12 cellular contexts compared by ENCODE assay signal in the genomic region with DNA sequence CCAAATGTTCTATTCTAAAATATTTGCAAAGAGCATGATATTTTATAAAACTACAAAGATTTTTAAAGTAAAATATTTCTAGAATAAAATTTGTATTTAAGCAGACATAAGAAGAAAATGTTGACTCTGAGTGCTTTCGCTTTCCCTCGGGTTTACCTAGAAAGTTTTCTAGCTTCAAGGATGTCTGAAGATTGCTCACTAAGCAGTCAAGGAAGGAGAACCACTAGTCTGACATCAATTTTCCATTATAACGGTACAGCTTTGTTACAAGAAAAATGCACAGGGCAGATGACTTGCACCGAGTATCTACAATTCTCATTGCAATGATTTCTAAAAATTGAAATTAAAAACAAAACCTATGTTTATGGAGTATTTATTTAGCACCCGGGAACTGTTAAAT. TPM values are rescaled to one million over a fixed set of nuclear protein-coding genes. Genes with fewer than 3 reads are reported as not detected.
DNase-seq lines count a peak whose midpoint lies in the region; ATAC-seq and TF ChIP-seq lines count a peak whose summit lies in the region.
"Had no signal": no experiment of that assay in that cellular context is flagged by ENCODE, and none has a peak within 500 bp of the region (broad histone marks: within the 10 kb centered on the region; RNA-seq: fewer than 3 reads in every experiment).

No MANE protein-coding gene starts in this region.

- no peaks in the 10 kb centered on the region for H3K4me1 ChIP-seq in SJCRH30
- no peaks in the 10 kb centered on the region for H3K4me1 ChIP-seq in stomach
- H3K4me1 ChIP-seq: spleen, testis had no signal

- no peaks in the 10 kb centered on the region for H3K9me3 ChIP-seq in SJCRH30 (replicated peaks)
- H3K9me3 ChIP-seq in stomach: no peaks in the 10 kb centered on the region
- H3K9me3 ChIP-seq: spleen, testis had no signal

- H3K4me3 ChIP-seq in GM12875 (ENCODE audit: low read depth, low read length): peak overlapping the region; percentile 27
- no peak overlapping the region for H3K4me3 ChIP-seq in SJCRH30
- H3K4me3 ChIP-seq in stomach: no peak overlapping the region
- H3K4me3 ChIP-seq: spleen, testis had no signal

- 65 to 73% (median 67%) methylated on average over 5 of the region's 5 CpGs for WGBS in stomach, 5 donors

- no peak overlapping the region for H3K27ac Mint-ChIP-seq in activated B cell treated with CpG ODN at 0.5 μM for 24 hours

- no peak for TF ChIP-seq POLR2A in stomach (IDR thresholded peaks at IDR 0.05)

- intact Hi-C loops in activated B cell treated with CpG ODN at 0.5 μM for 24 hours (cut with micrococcal nuclease): no loop called here
- intact Hi-C loops in stomach (cut with DNase I; ENCODE audit: low total_unique reads): no loop called here

- H3K27me3 ChIP-seq in SJCRH30 (no peaks in the 10 kb centered on the region; the same call in 1 of the 2 replicates), stomach (no peaks in the 10 kb centered on the region)
- H3K27me3 ChIP-seq: testis had no signal

- POLR2A ChIA-PET in activated B cell treated with CpG ODN at 0.5 μM for 24 hours (lab: Charles Lee): interaction anchor here (0.9 kb wide), 1 partner anchor 9 kb away, joined by 3 read pairs; no protein-coding TSS in a partner anchor

- H3K4me1 Mint-ChIP-seq in activated B cell treated with CpG ODN at 0.5 μM for 24 hours: peaks cover 9% of the 10 kb centered on the region

- no peak overlapping the region for H3K4me3 Mint-ChIP-seq in activated B cell treated with CpG ODN at 0.5 μM for 24 hours

- CTCF ChIA-PET in activated B cell treated with CpG ODN at 0.5 μM for 24 hours (lab: Charles Lee): no interaction called here

- no peaks in the 10 kb centered on the region for H3K36me3 ChIP-seq in SJCRH30
- no peaks in the 10 kb centered on the region for H3K36me3 ChIP-seq in stomach
- H3K36me3 ChIP-seq: spleen had no signal

- ATAC-seq in GM19324 (IDR thresholded peaks at IDR 0.05; ENCODE audit: low FRiP score, unreplicated experiment) (peak; percentile 44), HG02973 (IDR thresholded peaks at IDR 0.05; ENCODE audit: unreplicated experiment) (peak; percentile 61), activated B cell treated with CpG ODN at 0.5 μM for 24 hours (ENCODE audit: low read depth) (peak; percentile 14)

- TF ChIP-seq CTCF in GM12875 (IDR thresholded peaks at IDR 0.05; ENCODE audit: borderline replicate concordance, insufficient read depth, low read depth, low read length) (no peak), activated B cell treated with CpG ODN at 0.5 μM for 24 hours (IDR thresholded peaks at IDR 0.05) (no peak), stomach (IDR thresholded peaks at IDR 0.05) (no peak)

- H3K9me3 Mint-ChIP-seq in activated B cell treated with CpG ODN at 0.5 μM for 24 hours: no peaks in the 10 kb centered on the region

- TF ChIP-seq EP300 in stomach (IDR thresholded peaks at IDR 0.05): no peak

- DNase-seq in activated B cell treated with CpG ODN at 0.5 μM for 24 hours (no peak), SJCRH30 (no peak), HK-2 (ENCODE audit: unreplicated experiment) (no peak), stomach (no peak), medulla oblongata (ENCODE audit: extremely low spot score) (no peak)
- DNase-seq: mesenchymal stem cell, spleen, testis had no signal

- H3K27me3 Mint-ChIP-seq in activated B cell treated with CpG ODN at 0.5 μM for 24 hours: peaks cover 4% of the 10 kb centered on the region

- no peaks in the 10 kb centered on the region for H3K36me3 Mint-ChIP-seq in activated B cell treated with CpG ODN at 0.5 μM for 24 hours (ENCODE audit: low read depth)

- H3K27ac ChIP-seq in SJCRH30: no peak overlapping the region
- H3K27ac ChIP-seq in stomach: no peak overlapping the region
- H3K27ac ChIP-seq: testis had no signal

RNA-seq across cellular contexts. Expression of a gene that starts 14.2 kb away (rescaled TPM):
- total RNA-seq in activated B cell treated with CpG ODN at 0.5 μM for 24 hours (3.7 and 4.5 TPM in 2 replicates), stomach (not detected)
- total RNA-seq in SJCRH30 (2014; rRNA removed; shearing (Covaris generic)): not detected in 2 replicates
- under 1 TPM in 1 of 3 donors, not detected in 2; 0.25 TPM for polyA plus RNA-seq in stomach
- total RNA-seq: testis had no signal

RNA-seq across cellular contexts. Expression of a gene that starts 23.2 kb away (rescaled TPM):
- total RNA-seq in activated B cell treated with CpG ODN at 0.5 μM for 24 hours: 133 and 140 TPM in 2 replicates
- total RNA-seq in SJCRH30 (2014; rRNA removed; shearing (Covaris generic)): 132 and 147 TPM in 2 replicates
- total RNA-seq in stomach: 100 to 1,000 TPM in 3 of 5 donors, 10 to 100 TPM in 2; 64.9 to 161 (median 144) TPM
- 10 to 100 TPM; 20.6 to 43.7 (median 24.8) TPM for polyA plus RNA-seq in stomach

RNA-seq across cellular contexts. Expression of a gene that starts 47.5 kb away (rescaled TPM):
- total RNA-seq in activated B cell treated with CpG ODN at 0.5 μM for 24 hours (17.3 and 17.5 TPM in 2 replicates), stomach (10 to 100 TPM in 4 of 5 donors, 1 to 10 TPM in 1; 4.1 to 43.7 (median 23.7) TPM)
- 25.3 and 28.3 TPM in 2 replicates for total RNA-seq in SJCRH30 (2014; rRNA removed; shearing (Covaris generic))
- 1 to 10 TPM; 4.1 to 8.9 (median 5.9) TPM for polyA plus RNA-seq in stomach

RNA-seq across cellular contexts. Expression of a gene that starts 48.5 kb away (rescaled TPM):
- not detected in 2 replicates for total RNA-seq in activated B cell treated with CpG ODN at 0.5 μM for 24 hours
- 0.12 TPM in 1 of 2 replicates, not detected in the other for total RNA-seq in SJCRH30 (2014; rRNA removed; shearing (Covaris generic))
- not detected for total RNA-seq in stomach
- not detected for polyA plus RNA-seq in stomach
- total RNA-seq: spleen; T-helper 2 cell treated with Interferon-gamma antibody and Interleukin-4, amounts not matched to agents 100 ng/mL and 5 ng/mL, for 36 hours; testis had no signal
- polyA plus RNA-seq: spleen had no signal
